9 cellular contexts compared by ENCODE assay signal in the genomic region with DNA sequence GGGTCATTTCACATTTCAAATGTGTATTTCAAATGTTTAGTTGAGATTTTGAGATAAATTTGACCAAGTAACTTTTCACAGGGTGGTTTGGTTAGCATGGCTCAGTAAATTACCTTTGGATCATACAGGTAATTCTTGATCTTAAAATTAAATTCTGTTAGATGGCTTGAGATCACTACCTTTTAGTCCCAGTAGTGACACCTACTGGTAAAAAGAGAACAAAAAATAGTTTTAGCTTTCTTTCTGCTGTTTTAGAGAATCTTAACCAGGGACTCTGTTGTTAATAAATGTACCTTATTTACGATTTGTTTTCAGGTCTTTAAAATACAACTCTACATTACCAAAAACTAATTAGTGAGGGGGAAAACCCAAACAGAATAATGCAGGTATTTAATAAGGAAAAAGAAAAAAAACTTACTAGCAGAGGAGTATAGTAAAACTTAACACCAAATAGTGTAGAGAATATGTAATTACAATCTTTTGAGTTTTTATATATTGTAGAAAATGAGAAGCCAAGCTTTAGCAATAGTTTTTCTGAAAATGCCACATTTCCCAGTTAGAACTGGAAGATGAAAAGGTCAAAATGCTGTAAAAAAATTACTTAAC.
DNase-seq lines count a peak whose midpoint lies in the region; FAIRE-seq and TF ChIP-seq lines count a peak whose summit lies in the region.
"Had no signal": no experiment of that assay in that cellular context is flagged by ENCODE, and none has a peak within 500 bp of the region (broad histone marks: within the 10 kb centered on the region; RNA-seq: fewer than 3 reads in every experiment).

No MANE protein-coding gene starts in this region.

- no peaks in the 10 kb centered on the region for H3K9me3 Mint-ChIP-seq in HFFc6
- no peaks in the 10 kb centered on the region for H3K9me3 Mint-ChIP-seq in activated T-cell treated with anti-CD3 and anti-CD28 coated beads, Interleukin-2, amount 50 U/mL, for 24 hours

- peak; percentile 68 for FAIRE-seq in kidney (lab: Jason Lieb, UNC)
- FAIRE-seq in GM12891 (lab: Jason Lieb, UNC): no peak

- H3K36me3 Mint-ChIP-seq in HFFc6 (ENCODE audit: low read depth): no peaks in the 10 kb centered on the region
- no peaks in the 10 kb centered on the region for H3K36me3 Mint-ChIP-seq in activated T-cell treated with anti-CD3 and anti-CD28 coated beads, Interleukin-2, amount 50 U/mL, for 24 hours (ENCODE audit: low read depth)

- TF ChIP-seq POLR2A in GM12891 (IDR thresholded peaks at IDR 0.05; ENCODE audit: low read depth, low read length): no peak

- H3K27ac Mint-ChIP-seq in HFFc6: no peak overlapping the region
- no peak overlapping the region for H3K27ac Mint-ChIP-seq in activated T-cell treated with anti-CD3 and anti-CD28 coated beads, Interleukin-2, amount 50 U/mL, for 24 hours

- intact Hi-C loops in kidney (cut with DNase I): no loop called here

- no peak overlapping the region for H3K4me3 Mint-ChIP-seq in HFFc6
- no peak overlapping the region for H3K4me3 Mint-ChIP-seq in activated T-cell treated with anti-CD3 and anti-CD28 coated beads, Interleukin-2, amount 50 U/mL, for 24 hours

- no peaks in the 10 kb centered on the region for H3K9me3 ChIP-seq in kidney (ENCODE audit: control insufficient read depth in 1 of 2, low read length in 2 of 2)

- TF ChIP-seq CTCF in HFFc6 (IDR thresholded peaks at IDR 0.05) (peak; percentile 82), kidney (IDR thresholded peaks at IDR 0.05; ENCODE audit: borderline replicate concordance, extremely low read depth, insufficient read depth) (peak; percentile 44)

- no peaks in the 10 kb centered on the region for H3K27me3 Mint-ChIP-seq in HFFc6 (ENCODE audit: insufficient read depth)
- no peaks in the 10 kb centered on the region for H3K27me3 Mint-ChIP-seq in activated T-cell treated with anti-CD3 and anti-CD28 coated beads, Interleukin-2, amount 50 U/mL, for 24 hours

- no peak overlapping the region for H3K4me3 ChIP-seq in kidney (ENCODE audit: low read length in 2 of 2)
- H3K4me3 ChIP-seq: lung had no signal

- peak; percentile 40 for DNase-seq in EH (ENCODE audit: low read depth)
- DNase-seq in HFFc6: peak; percentile 31
- peak; percentile 25 for DNase-seq in SHP77 treated with DMSO at 0.1 percent for 48 hours (lab: John Stamatoyannopoulos, UW)
- DNase-seq in kidney: no peak
- no peak for DNase-seq in UCSD-AML1 (lab: John Stamatoyannopoulos, UW; ENCODE audit: unreplicated experiment)
- DNase-seq in GM12891 (ENCODE audit: insufficient read length, low spot score): no peak
- no peak for DNase-seq in activated CD8-positive, alpha-beta memory T cell treated with anti-CD3 and anti-CD28 coated beads, Interleukin-2, amount 50 U/mL, for 48 hours
- DNase-seq in activated T-cell treated with anti-CD3 and anti-CD28 coated beads, Interleukin-2, amount 50 U/mL, for 24 hours: no peak

- H3K27ac ChIP-seq in kidney (ENCODE audit: low read depth in 2 of 2, low read length in 2 of 2): no peak overlapping the region

- no peak overlapping the region for H3K9ac ChIP-seq in kidney (ENCODE audit: low read length in 2 of 2)

- H3K4me1 Mint-ChIP-seq in HFFc6 (ENCODE audit: low read depth): peaks cover 19% of the 10 kb centered on the region; the same call in 1 of the 2 replicates
- no peaks in the 10 kb centered on the region for H3K4me1 Mint-ChIP-seq in activated T-cell treated with anti-CD3 and anti-CD28 coated beads, Interleukin-2, amount 50 U/mL, for 24 hours (ENCODE audit: low read depth)

- H3K36me3 ChIP-seq in kidney (ENCODE audit: control insufficient read depth in 1 of 2, insufficient read depth in 2 of 2, low read length in 2 of 2): no peaks in the 10 kb centered on the region

- no peaks in the 10 kb centered on the region for H3K4me1 ChIP-seq in kidney (ENCODE audit: control insufficient read depth in 1 of 2, insufficient read depth in 1 of 2, low read depth in 1 of 2, low read length in 2 of 2)

TF ChIP-seq in GM12891, 5 proteins besides CTCF, POLR2A, EP300 and RAD21:
- TF ChIP-seq POLR2AphosphoS5 (IDR thresholded peaks at IDR 0.05; ENCODE audit: low read depth, low read length) (no peak), PAX5 (IDR thresholded peaks at IDR 0.05; ENCODE audit: insufficient read depth, low read length, severe bottlenecking) (no peak), SPI1 (IDR thresholded peaks at IDR 0.05; ENCODE audit: low read depth, low read length) (no peak), TAF1 (IDR thresholded peaks at IDR 0.05; ENCODE audit: low read depth, low read length) (no peak)
TF ChIP-seq in GM12891: peak in this region for 0.

Comparison
In these comparisons a context has a peak if more than half of its experiments do, and no peak if none do; other contexts are left out.
1. DNase-seq: peak in EH (single experiment), HFFc6 (single experiment) and SHP77 treated with DMSO at 0.1 percent for 48 hours (single experiment); none in kidney (single experiment), UCSD-AML1 (single experiment), GM12891 (single experiment), activated CD8-positive, alpha-beta memory T cell treated with anti-CD3 and anti-CD28 coated beads, Interleukin-2, amount 50 U/mL, for 48 hours (single experiment) and activated T-cell treated with anti-CD3 and anti-CD28 coated beads, Interleukin-2, amount 50 U/mL, for 24 hours (single experiment).